18 cellular contexts compared by ENCODE assay signal in genomic region chr4:39641451-39641850, GRCh38. TPM values are rescaled to one million over a fixed set of nuclear protein-coding genes. Genes with fewer than 3 reads are reported as not detected.
A peak's percentile ranks its signal among the peaks of the same experiment; 100 is the strongest.
DNase-seq lines count a peak whose midpoint lies in the region; ATAC-seq, FAIRE-seq and TF ChIP-seq lines count a peak whose summit lies in the region.
"Had no signal": no experiment of that assay in that cellular context is flagged by ENCODE, and none has a peak within 500 bp of the region (broad histone marks: within the 10 kb centered on the region; RNA-seq: fewer than 3 reads in every experiment).

No MANE protein-coding gene starts in this region.

- peak overlapping the region; percentile 61 for H3K4me3 Mint-ChIP-seq in CD4-positive, alpha-beta T cell
- no peak overlapping the region for H3K4me3 Mint-ChIP-seq in GM23338
- H3K4me3 Mint-ChIP-seq in activated CD4-positive, alpha-beta memory T cell treated with anti-CD3 and anti-CD28 coated beads, Interleukin-2, amount 10 ng/mL, durations not matched to agents 7 days and 5 days, result no peak overlapping the region

- in situ Hi-C loops in transverse colon (cut with MboI; ENCODE audit: low pct_ligation_motif_present in 1 of 4, low pct_unique_long_range_greater_than_20kb in 1 of 4, low sequenced_read_pairs in 3 of 4), result no loop called here

- H3K18ac ChIP-seq in H1 (ENCODE audit: extremely low read depth, low read length) (no peak overlapping the region), neuronal stem cell (ENCODE audit: low read length) (no peak overlapping the region)

- no peak for TF ChIP-seq CTCF in CD4-positive, alpha-beta T cell (IDR thresholded peaks at IDR 0.05)
- no peak for TF ChIP-seq CTCF in GM23338 (conservative IDR thresholded peaks at IDR 0.05; ENCODE audit: low read depth in 2 of 2)
- no peak for TF ChIP-seq CTCF in H1 (IDR thresholded peaks at IDR 0.05; ENCODE audit: control extremely low read depth in 1 of 3, insufficient read depth in 1 of 3, low read depth in 1 of 3, low read length in 3 of 3)
- no peak for TF ChIP-seq CTCF in stomach (IDR thresholded peaks at IDR 0.05)
- TF ChIP-seq CTCF in transverse colon (IDR thresholded peaks at IDR 0.05), result no peak
- no peak for TF ChIP-seq CTCF in breast epithelium (IDR thresholded peaks at IDR 0.05)

- H3K27me3 Mint-ChIP-seq in CD4-positive, alpha-beta T cell, result no peaks in the 10 kb centered on the region
- peaks cover 6% of the 10 kb centered on the region for H3K27me3 Mint-ChIP-seq in GM23338 (ENCODE audit: insufficient read depth, low read depth, poor library complexity)
- peaks cover under 1% of the 10 kb centered on the region for H3K27me3 Mint-ChIP-seq in activated CD4-positive, alpha-beta memory T cell treated with anti-CD3 and anti-CD28 coated beads, Interleukin-2, amount 10 ng/mL, durations not matched to agents 7 days and 5 days
- H3K27me3 Mint-ChIP-seq: CD4-positive, alpha-beta memory T cell had no signal

- peaks cover 26% of the 10 kb centered on the region for H3K4me1 Mint-ChIP-seq in CD4-positive, alpha-beta T cell (ENCODE audit: low read depth)
- peaks cover 23% of the 10 kb centered on the region for H3K4me1 Mint-ChIP-seq in GM23338
- peaks cover 27% of the 10 kb centered on the region for H3K4me1 Mint-ChIP-seq in activated CD4-positive, alpha-beta memory T cell treated with anti-CD3 and anti-CD28 coated beads, Interleukin-2, amount 10 ng/mL, durations not matched to agents 7 days and 5 days

- H2BK5ac ChIP-seq in H1 (ENCODE audit: low read depth, low read length) (no peak overlapping the region), neuronal stem cell (ENCODE audit: low read length) (no peak overlapping the region)

- H2BK20ac ChIP-seq in H1 (ENCODE audit: low read length), result no peak overlapping the region

- H3K9ac ChIP-seq in H1 (replicated peaks in 1 of 4; ENCODE audit: extremely low read depth in 1 of 4, low read depth in 3 of 4, low read length in 3 of 4) (peak overlapping the region in 1 of 4 experiments; percentile 10; a peak in 1 of 7 replicates), neuronal stem cell (ENCODE audit: low read depth, low read length, poor library complexity) (no peak overlapping the region)
- H3K9ac ChIP-seq: GM23248 had no signal

- no peaks in the 10 kb centered on the region for H3K9me3 Mint-ChIP-seq in CD4-positive, alpha-beta T cell
- no peaks in the 10 kb centered on the region for H3K9me3 Mint-ChIP-seq in GM23338
- H3K9me3 Mint-ChIP-seq in activated CD4-positive, alpha-beta memory T cell treated with anti-CD3 and anti-CD28 coated beads, Interleukin-2, amount 10 ng/mL, durations not matched to agents 7 days and 5 days, result no peaks in the 10 kb centered on the region
- H3K9me3 Mint-ChIP-seq: CD4-positive, alpha-beta memory T cell had no signal

- H3K4me1 ChIP-seq in GM23338 (ENCODE audit: insufficient read depth) (peaks cover 17% of the 10 kb centered on the region), H1 (replicated peaks in 1 of 4; ENCODE audit: control insufficient read depth in 3 of 4, insufficient read depth in 4 of 4, low read length in 3 of 4) (peaks cover 0 to 7% (median 3%) of the 10 kb centered on the region in 4 experiments; a peak in 3 of 7 replicates), neuronal stem cell (ENCODE audit: control insufficient read depth in 2 of 2, insufficient read depth in 1 of 2, low read depth in 1 of 2, low read length in 2 of 2) (no peaks in the 10 kb centered on the region), stomach (peaks cover 8 to 14% (median 10%) of the 10 kb centered on the region in 4 donors), transverse colon (peaks cover 5 to 13% (median 9%) of the 10 kb centered on the region in 4 donors), breast epithelium (no peaks in the 10 kb centered on the region)

- H3K27me3 ChIP-seq in CD4-positive, alpha-beta T cell (ENCODE audit: control insufficient read depth, insufficient read depth, low read length), result no peaks in the 10 kb centered on the region
- no peaks in the 10 kb centered on the region for H3K27me3 ChIP-seq in GM23338 (ENCODE audit: insufficient read depth)
- no peaks in the 10 kb centered on the region for H3K27me3 ChIP-seq in H1 (replicated peaks in 1 of 4; ENCODE audit: control insufficient read depth in 3 of 4, extremely low read depth in 1 of 4, insufficient read depth in 3 of 4, low read length in 3 of 4)
- no peaks in the 10 kb centered on the region for H3K27me3 ChIP-seq in neuronal stem cell (ENCODE audit: control insufficient read depth in 3 of 3, insufficient read depth in 3 of 3, low read depth in 1 of 3, low read length in 3 of 3)
- H3K27me3 ChIP-seq in stomach, result no peaks in the 10 kb centered on the region
- no peaks in the 10 kb centered on the region for H3K27me3 ChIP-seq in transverse colon
- no peaks in the 10 kb centered on the region for H3K27me3 ChIP-seq in breast epithelium
- H3K27me3 ChIP-seq: MG63 had no signal

- no peak overlapping the region for H3K27ac ChIP-seq in CD4-positive, alpha-beta T cell (ENCODE audit: low read depth, low read length)
- no peak overlapping the region for H3K27ac ChIP-seq in GM23338 (ENCODE audit: low read depth)
- 0 out of 2 replicates have a peak overlapping the region, but pooled peaks have one; percentile 27 for H3K27ac ChIP-seq in H1 (ENCODE audit: low read depth, low read length)
- H3K27ac ChIP-seq in neuronal stem cell (replicated peaks; ENCODE audit: low read length), result peak overlapping the region; percentile 9
- H3K27ac ChIP-seq in stomach, result no peak overlapping the region
- no peak overlapping the region for H3K27ac ChIP-seq in transverse colon
- no peak overlapping the region for H3K27ac ChIP-seq in breast epithelium
- H3K27ac ChIP-seq: GM23248 had no signal

- H3F3A ChIP-seq in GM23338 (replicated peaks; ENCODE audit: low read depth), result 0 out of 2 replicates have a peak, but pooled peaks cover 2% of the 10 kb centered on the region

- no peak overlapping the region for H4K5ac ChIP-seq in H1 (ENCODE audit: insufficient read length, low read depth, low read length)

- H3K4ac ChIP-seq in H1 (replicated peaks; ENCODE audit: insufficient read length, low read depth, low read length), result no peak overlapping the region
- no peak overlapping the region for H3K4ac ChIP-seq in neuronal stem cell (ENCODE audit: low read length)

- H2AK5ac ChIP-seq in H1 (ENCODE audit: low read depth, low read length) (no peak overlapping the region), neuronal stem cell (ENCODE audit: low read depth, low read length) (no peak overlapping the region)

- H3K36me3 Mint-ChIP-seq in CD4-positive, alpha-beta T cell (ENCODE audit: low read depth), result peaks cover 10% of the 10 kb centered on the region
- peaks cover 3% of the 10 kb centered on the region for H3K36me3 Mint-ChIP-seq in GM23338 (ENCODE audit: low read depth)
- H3K36me3 Mint-ChIP-seq in activated CD4-positive, alpha-beta memory T cell treated with anti-CD3 and anti-CD28 coated beads, Interleukin-2, amount 10 ng/mL, durations not matched to agents 7 days and 5 days (ENCODE audit: low read depth), result no peaks in the 10 kb centered on the region

- H3K36me3 ChIP-seq in GM23338 (ENCODE audit: insufficient read depth) (no peaks in the 10 kb centered on the region), H1 (ENCODE audit: control insufficient read depth in 2 of 4, insufficient read depth in 4 of 4, low read length in 3 of 4) (no peaks in the 10 kb centered on the region), neuronal stem cell (replicated peaks in 1 of 2; ENCODE audit: control insufficient read depth in 2 of 2, insufficient read depth in 2 of 2, low read length in 2 of 2) (no peaks in the 10 kb centered on the region), stomach (no peaks in the 10 kb centered on the region), transverse colon (no peaks in the 10 kb centered on the region), breast epithelium (no peaks in the 10 kb centered on the region)
- H3K36me3 ChIP-seq: MG63 had no signal

- WGBS in H1 (ENCODE audit: extremely low coverage in 1 of 2, insufficient coverage in 1 of 2, insufficient read length in 1 of 2, insufficient replicate concordance in 2 of 2, low coverage in 1 of 2, low lambda C conversion rate in 2 of 2, missing lambda C conversion rate in 1 of 2), 2 experiments, result 71% methylated on average over 2 of the region's 2 CpGs; no CpG with 5 or more reads in 1 of the 2 experiments
- no CpG with 5 or more reads among the region's 2 CpGs for WGBS in neuronal stem cell (ENCODE audit: extremely low coverage in 2 of 2, insufficient read length in 2 of 2, insufficient replicate concordance in 1 of 2), 2 donors
- WGBS in stomach, 5 donors, result 91 to 96% (median 93%) methylated on average over 2 of the region's 2 CpGs
- WGBS in transverse colon (ENCODE audit: low coverage in 1 of 2), 2 donors, result 91 to 100% methylated on average over 1 to 2 of the region's 2 CpGs

- H2BK15ac ChIP-seq in H1 (ENCODE audit: low read length) (no peak overlapping the region), neuronal stem cell (ENCODE audit: low read length) (no peak overlapping the region)

- H3K27ac Mint-ChIP-seq in CD4-positive, alpha-beta T cell, result peak overlapping the region; percentile 8
- no peak overlapping the region for H3K27ac Mint-ChIP-seq in GM23338
- no peak overlapping the region for H3K27ac Mint-ChIP-seq in activated CD4-positive, alpha-beta memory T cell treated with anti-CD3 and anti-CD28 coated beads, Interleukin-2, amount 10 ng/mL, durations not matched to agents 7 days and 5 days

- H3K9me2 ChIP-seq in GM23338 (ENCODE audit: insufficient read depth), result no peaks in the 10 kb centered on the region

- peaks cover 4% of the 10 kb centered on the region; the same call in 1 of the 2 replicates for H3K23me2 ChIP-seq in H1 (ENCODE audit: low read depth, low read length)

- no peak overlapping the region for H2AFZ ChIP-seq in GM23338
- H2AFZ ChIP-seq in H1 (ENCODE audit: low read length), result no peak overlapping the region
- H2AFZ ChIP-seq in neuronal stem cell (ENCODE audit: low read length), result peak overlapping the region; percentile 47
- H2AFZ ChIP-seq: GM23248 had no signal

- no peak overlapping the region for H4K8ac ChIP-seq in H1 (ENCODE audit: extremely low read depth, insufficient read depth, low read length)
- no peak overlapping the region for H4K8ac ChIP-seq in neuronal stem cell (ENCODE audit: low read depth, low read length)

- no peak for DNase-seq in CD4-positive, alpha-beta T cell
- DNase-seq in GM23338 (ENCODE audit: low spot score) (no peak), H1 (ENCODE audit: low read depth in 1 of 2, low spot score in 2 of 2) (peak in 1 of 2 experiments; percentile 45), neuronal stem cell (ENCODE audit: low spot score) (no peak), stomach (no peak), transverse colon (no peak), breast epithelium (ENCODE audit: low spot score in 2 of 2) (no peak)
- no peak for DNase-seq in activated CD4-positive, alpha-beta memory T cell treated with anti-CD3 and anti-CD28 coated beads, Interleukin-2, amount 10 ng/mL, durations not matched to agents 7 days and 5 days
- DNase-seq: ACHN; CD4-positive, alpha-beta memory T cell; DND-41; GM23248; MG63; NCI-H1092; NCI-H146; NCI-H2081 treated with DMSO at 0.1 percent for 48 hours; NCI-H510A had no signal

- no peak for TF ChIP-seq EP300 in H1 (IDR thresholded peaks at IDR 0.05; ENCODE audit: borderline replicate concordance in 1 of 2, low read depth in 2 of 2, low read length in 2 of 2)
- no peak for TF ChIP-seq EP300 in stomach (IDR thresholded peaks at IDR 0.05)
- TF ChIP-seq EP300 in transverse colon (IDR thresholded peaks at IDR 0.05; ENCODE audit: low read depth), result no peak

- FAIRE-seq in H1 (lab: Jason Lieb, UNC), result no peak
- FAIRE-seq: GM12892 had no signal

- intact Hi-C loops in CD4-positive, alpha-beta T cell (cut with DNase I, micrococcal nuclease), result no loop called here
- intact Hi-C loops in stomach (cut with DNase I; ENCODE audit: low total_unique reads) (no loop called here), transverse colon (cut with DNase I; ENCODE audit: low total_unique reads) (no loop called here), breast epithelium (cut with DNase I; ENCODE audit: low total_unique reads) (no loop called here)

- POLR2A ChIA-PET in CD4-positive, alpha-beta T cell (lab: Charles Lee), result no interaction called here
- POLR2A ChIA-PET in H1 (lab: Charles Lee; ENCODE audit: partially characterized antibody), result interaction anchor here (1.0 to 4.5 kb wide), 4 partner anchors 12 to 182 kb away, joined by 3 to 34 read pairs (median 12); partner anchors contain the start of genes LIAS, RPL9 and UBE2K
- POLR2A ChIA-PET in activated CD4-positive, alpha-beta memory T cell treated with anti-CD3 and anti-CD28 coated beads, Interleukin-2, amount 10 ng/mL, durations not matched to agents 7 days and 5 days (lab: Charles Lee), result no interaction called here

- CTCF ChIA-PET in CD4-positive, alpha-beta T cell (lab: Charles Lee), result interaction anchor here (0.6 kb wide), 1 partner anchor 291 kb away, joined by 3 read pairs; no protein-coding TSS in a partner anchor
- CTCF ChIA-PET in H1 (lab: Charles Lee; ENCODE audit: partially characterized antibody), result interaction anchor here (0.6 to 1.2 kb wide), 3 partner anchors 17 to 54 kb away, joined by 3 to 5 read pairs (median 3); no protein-coding TSS in a partner anchor
- CTCF ChIA-PET in activated CD4-positive, alpha-beta memory T cell treated with anti-CD3 and anti-CD28 coated beads, Interleukin-2, amount 10 ng/mL, durations not matched to agents 7 days and 5 days (lab: Charles Lee), result no interaction called here

- H2BK120ac ChIP-seq in H1 (replicated peaks; ENCODE audit: low read depth, low read length) (no peak overlapping the region), neuronal stem cell (ENCODE audit: low read depth, low read length) (no peak overlapping the region)

- H3K4me3 ChIP-seq in GM23338 (no peak overlapping the region), H1 (ENCODE audit: extremely low read depth in 1 of 4, insufficient read depth in 2 of 4, low read depth in 3 of 4, low read length in 4 of 4) (no peak overlapping the region), neuronal stem cell (ENCODE audit: low read length in 2 of 2) (no peak overlapping the region), stomach (no peak overlapping the region), transverse colon (no peak overlapping the region), breast epithelium (no peak overlapping the region)
- H3K4me3 ChIP-seq: GM23248, MG63 had no signal

- ATAC-seq in CD4-positive, alpha-beta T cell (ENCODE audit: poor library complexity), result no peak
- peak; percentile 3 for ATAC-seq in GM23338

- H3K79me2 ChIP-seq in GM23338 (replicated peaks; ENCODE audit: insufficient read depth) (peaks cover 9% of the 10 kb centered on the region), H1 (ENCODE audit: control insufficient read depth in 1 of 2, insufficient read depth in 2 of 2, low read length in 2 of 2) (peaks cover 0 to 9% of the 10 kb centered on the region in 2 experiments; a peak in 2 of 4 replicates)

- TF ChIP-seq POLR2A in H1 (IDR thresholded peaks at IDR 0.05; ENCODE audit: control extremely low read depth in 1 of 2, low read depth in 2 of 2, low read length in 2 of 2) (no peak), stomach (IDR thresholded peaks at IDR 0.05) (no peak), transverse colon (IDR thresholded peaks at IDR 0.05) (no peak), breast epithelium (IDR thresholded peaks at IDR 0.05) (no peak)

- no peak overlapping the region for H3K56ac ChIP-seq in H1 (replicated peaks; ENCODE audit: insufficient read length, low read depth, low read length)

- no peaks in the 10 kb centered on the region for H3K9me3 ChIP-seq in CD4-positive, alpha-beta T cell (ENCODE audit: control insufficient read depth, low read length)
- no peaks in the 10 kb centered on the region for H3K9me3 ChIP-seq in H1 (ENCODE audit: insufficient read depth in 2 of 2, low read depth in 1 of 2, low read length in 1 of 2)
- H3K9me3 ChIP-seq in neuronal stem cell (replicated peaks in 1 of 2; ENCODE audit: control insufficient read depth in 2 of 2, insufficient read depth in 1 of 2, low read depth in 1 of 2, low read length in 2 of 2), result no peaks in the 10 kb centered on the region
- no peaks in the 10 kb centered on the region for H3K9me3 ChIP-seq in stomach
- no peaks in the 10 kb centered on the region for H3K9me3 ChIP-seq in transverse colon
- H3K9me3 ChIP-seq in breast epithelium, result no peaks in the 10 kb centered on the region
- H3K9me3 ChIP-seq: MG63 had no signal

- no peak for TF ChIP-seq RAD21 in H1 (IDR thresholded peaks at IDR 0.05 in 1 of 2, conservative IDR thresholded peaks at IDR 0.05 in 1 of 2; ENCODE audit: low read depth in 2 of 2, low read length in 2 of 2)

- H3K4me2 ChIP-seq in GM23338 (no peak overlapping the region), H1 (ENCODE audit: insufficient read depth in 1 of 2, low read depth in 2 of 2, low read length in 2 of 2) (no peak overlapping the region), neuronal stem cell (ENCODE audit: insufficient read depth, low read length, poor library complexity, severe bottlenecking) (no peak overlapping the region)

- H4K91ac ChIP-seq in H1 (replicated peaks; ENCODE audit: insufficient read length, low read length), result no peak overlapping the region
- no peak overlapping the region for H4K91ac ChIP-seq in neuronal stem cell (ENCODE audit: low read depth, low read length, poor library complexity)

- H4K20me1 ChIP-seq in GM23338 (replicated peaks; ENCODE audit: insufficient read depth) (no peaks in the 10 kb centered on the region), H1 (replicated peaks in 1 of 2; ENCODE audit: control insufficient read depth in 1 of 2, insufficient read depth in 2 of 2, low read length in 2 of 2) (no peaks in the 10 kb centered on the region)

- no peak overlapping the region for H3K14ac ChIP-seq in H1 (ENCODE audit: insufficient read length)
- H3K14ac ChIP-seq in neuronal stem cell (ENCODE audit: low read length), result no peak overlapping the region

- H3K23ac ChIP-seq in H1 (ENCODE audit: insufficient read length) (no peak overlapping the region), neuronal stem cell (ENCODE audit: low read depth, low read length, poor library complexity) (no peak overlapping the region)

- H3K79me1 ChIP-seq in H1 (ENCODE audit: low read depth, low read length) (no peaks in the 10 kb centered on the region), neuronal stem cell (ENCODE audit: low read depth, low read length) (peaks cover 2% of the 10 kb centered on the region)

- no peak overlapping the region for H2BK12ac ChIP-seq in H1 (ENCODE audit: low read depth, low read length)
- no peak overlapping the region for H2BK12ac ChIP-seq in neuronal stem cell (ENCODE audit: low read length)

RNA-seq across cellular contexts. Expression of gene SMIM14, which starts 2.8 kb away (rescaled TPM):
- 1 to 10 TPM; 2.0 to 3.1 TPM for total RNA-seq in CD4-positive, alpha-beta T cell
- total RNA-seq in GM23338 (2014; rRNA removed; shearing (Covaris generic)), result 23.3 and 29.0 TPM in 2 replicates
- 52.6 and 54.6 TPM in 2 replicates for polyA plus RNA-seq in GM23338 (2016; fragmentation: Nextera tagmentation; extraction: Ambion mirVana)
- 26.6 and 29.1 TPM in 2 replicates for total RNA-seq in H1 (2021; fragmentation: NEBNext Ultra II Directional; extraction: Animal tissue kit (Norgen Biotek cat#: 25700))
- 22.6 and 31.0 TPM in 2 replicates for polyA plus RNA-seq in H1 (2011; rRNA removed)
- 35.2 TPM for polyA plus RNA-seq in H1 (2011; cell fraction: cytosol; rRNA removed)
- polyA plus RNA-seq in H1 (2011; cell fraction: nucleus; rRNA removed), result 10.7 TPM
- polyA plus RNA-seq in H1 (2012, experiment 1 of 2), result 22.4 to 33.7 TPM (median 24.5 TPM) in 4 replicates
- 4.1 TPM for polyA plus RNA-seq in H1 (2012, experiment 2 of 2)
- polyA plus RNA-seq in H1 (2013, experiment 1 of 2), result 9.0 TPM
- 8.0 TPM for polyA plus RNA-seq in H1 (2013, experiment 2 of 2)
- 49.5 and 73.5 TPM in 2 replicates for polyA minus RNA-seq in H1 (2011; rRNA and poly(A)+ RNA removed)
- polyA minus RNA-seq in H1 (2011; cell fraction: cytosol; rRNA and poly(A)+ RNA removed), result 15.8 TPM
- polyA minus RNA-seq in H1 (2011; cell fraction: nucleus; rRNA and poly(A)+ RNA removed), result 15.2 TPM
- polyA plus RNA-seq in neuronal stem cell (2013, experiment 1 of 2), result 20.1 TPM
- 19.9 TPM for polyA plus RNA-seq in neuronal stem cell (2013, experiment 2 of 2)
- total RNA-seq in stomach, result 10 to 100 TPM; 11.1 to 72.9 (median 24.0) TPM
- 10 to 100 TPM; 16.4 to 83.6 (median 41.4) TPM for polyA plus RNA-seq in stomach
- total RNA-seq in transverse colon, result 100 to 1,000 TPM in 1 of 4 donors, 10 to 100 TPM in 3; 23.1 to 103 (median 72.4) TPM
- total RNA-seq in activated CD4-positive, alpha-beta memory T cell treated with anti-CD3 and anti-CD28 coated beads, Interleukin-2, amount 10 ng/mL, durations not matched to agents 7 days and 5 days, result 1 to 10 TPM; 7.2 to 7.6 TPM
- 10 to 100 TPM; 38.7 to 71.0 (median 43.6) TPM for total RNA-seq in breast epithelium

RNA-seq across cellular contexts. Expression of gene UBE2K, which starts 56.5 kb away (rescaled TPM):
- total RNA-seq in CD4-positive, alpha-beta T cell, result 10 to 100 TPM; 35.9 to 41.3 TPM
- 97.7 and 113 TPM in 2 replicates for total RNA-seq in GM23338 (2014; rRNA removed; shearing (Covaris generic))
- polyA plus RNA-seq in GM23338 (2016; fragmentation: Nextera tagmentation; extraction: Ambion mirVana) (192 and 207 TPM in 2 replicates), H1 (2011; rRNA removed) (32.7 and 53.6 TPM in 2 replicates), stomach (10 to 100 TPM; 23.8 to 30.1 (median 24.1) TPM)
- total RNA-seq in H1 (2021; fragmentation: NEBNext Ultra II Directional; extraction: Animal tissue kit (Norgen Biotek cat#: 25700)), result 169 and 174 TPM in 2 replicates
- 67.4 TPM for polyA plus RNA-seq in H1 (2011; cell fraction: cytosol; rRNA removed)
- polyA plus RNA-seq in H1 (2011; cell fraction: nucleus; rRNA removed), result 35.9 TPM
- 113 to 192 TPM (median 132 TPM) in 4 replicates for polyA plus RNA-seq in H1 (2012, experiment 1 of 2)
- polyA plus RNA-seq in H1 (2012, experiment 2 of 2), result 23.3 TPM
- polyA plus RNA-seq in H1 (2013, experiment 1 of 2), result 98.4 TPM
- polyA plus RNA-seq in H1 (2013, experiment 2 of 2), result 106 TPM
- polyA minus RNA-seq in H1 (2011; rRNA and poly(A)+ RNA removed), result 67.9 and 102 TPM in 2 replicates
- polyA minus RNA-seq in H1 (2011; cell fraction: cytosol; rRNA and poly(A)+ RNA removed), result 54.8 TPM
- polyA minus RNA-seq in H1 (2011; cell fraction: nucleus; rRNA and poly(A)+ RNA removed), result 48.4 TPM
- 83.2 TPM for polyA plus RNA-seq in neuronal stem cell (2013, experiment 1 of 2)
- polyA plus RNA-seq in neuronal stem cell (2013, experiment 2 of 2), result 89.6 TPM
- total RNA-seq in stomach (100 to 1,000 TPM in 1 of 5 donors, 10 to 100 TPM in 3, 1 to 10 TPM in 1; 7.0 to 187 (median 68.3) TPM), transverse colon (10 to 100 TPM; 18.9 to 48.6 (median 37.3) TPM), breast epithelium (10 to 100 TPM; 28.5 to 31.0 (median 29.9) TPM)
- 10 to 100 TPM; 82.3 to 86.5 TPM for total RNA-seq in activated CD4-positive, alpha-beta memory T cell treated with anti-CD3 and anti-CD28 coated beads, Interleukin-2, amount 10 ng/mL, durations not matched to agents 7 days and 5 days

Comparison
In these comparisons a context has a peak if more than half of its experiments do, and no peak if none do; other contexts are left out.
1. H3K27ac ChIP-seq: peak in H1 (single experiment) and neuronal stem cell (single experiment); none in CD4-positive, alpha-beta T cell (single experiment), GM23338 (single experiment), stomach (0 of 5), transverse colon (0 of 4) and breast epithelium (0 of 2).